In the genomic region with DNA sequence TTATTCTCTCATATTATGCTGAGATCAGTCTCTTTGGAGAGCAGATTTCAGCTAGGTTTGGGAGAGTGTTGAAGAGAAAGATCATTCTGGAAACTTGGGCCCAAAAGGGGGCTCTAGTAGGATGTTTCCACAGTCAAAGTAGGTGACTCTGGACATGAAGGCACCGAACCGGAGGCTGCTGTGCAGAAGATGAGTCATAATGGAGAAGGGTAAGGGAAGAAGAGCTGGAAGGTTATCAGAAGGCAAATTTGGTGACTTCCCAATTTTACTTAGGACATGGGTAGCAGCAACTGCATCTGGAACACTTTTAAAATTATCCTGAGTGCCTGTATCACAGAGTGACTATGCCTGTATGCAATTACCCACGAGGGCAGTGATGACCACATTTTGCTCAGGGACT, we compare ENCODE assay signal across 19 cellular contexts.
"Had no signal": no experiment of that assay in that cellular context is flagged by ENCODE, and none has a peak within 500 bp of the region (broad histone marks: within the 10 kb centered on the region; RNA-seq: fewer than 3 reads in every experiment).

No MANE protein-coding gene starts in this region.

- H3K36me3 Mint-ChIP-seq: activated naive CD4-positive, alpha-beta T cell treated with anti-CD3 and anti-CD28 coated beads, Interleukin-2, amount 50 U/mL, for 72 hours; mesothelial cell of epicardium had no signal

- ATAC-seq: activated naive CD4-positive, alpha-beta T cell treated with anti-CD3 and anti-CD28 coated beads, Interleukin-2, amount 50 U/mL, for 72 hours; activated T-cell treated with anti-CD3 and anti-CD28 coated beads, Interleukin-2, amount 50 U/mL, for 72 hours; esophagus mucosa; gastrocnemius medialis; left lobe of liver; upper lobe of right lung had no signal

- H3K27ac ChIP-seq: adrenal gland, gastrocnemius medialis, ovary, sigmoid colon, upper lobe of right lung had no signal

- DNase-seq: activated CD4-positive, alpha-beta T cell treated with anti-CD3 and anti-CD28 coated beads, Interleukin-2, amount 50 U/mL, for 1 hour; activated CD4-positive, CD25-positive, alpha-beta regulatory T cell treated with anti-CD3 and anti-CD28 coated beads, Interleukin-2, amount 50 U/mL, for 72 hours; activated effector memory CD4-positive, alpha-beta T cell treated with anti-CD3 and anti-CD28 coated beads, Interleukin-2, amount 50 U/mL, for 16 hours; activated T-cell treated with anti-CD3 and anti-CD28 coated beads, Interleukin-2, amount 50 U/mL, for 72 hours; adrenal gland; effector CD4-positive, alpha-beta T cell; gastrocnemius medialis; head of caudate nucleus; kidney; ovary; sigmoid colon; stimulated activated CD4-positive, alpha-beta T cell treated with anti-CD3 and anti-CD28 coated beads, Interleukin-4, amount 100 ng/mL, for 24 hours; stimulated activated naive CD4-positive, alpha-beta T cell; upper lobe of right lung had no signal

- H3K27me3 ChIP-seq: adrenal gland, gastrocnemius medialis, ovary, sigmoid colon, upper lobe of right lung had no signal

- H3K4me1 Mint-ChIP-seq: mesothelial cell of epicardium had no signal

- H3K4me3 Mint-ChIP-seq: activated T-cell treated with anti-CD3 and anti-CD28 coated beads, Interleukin-2, amount 50 U/mL, for 72 hours; mesothelial cell of epicardium had no signal

- H3K27ac Mint-ChIP-seq: activated T-cell treated with anti-CD3 and anti-CD28 coated beads, Interleukin-2, amount 50 U/mL, for 72 hours; mesothelial cell of epicardium had no signal

- H3K4me3 ChIP-seq: adrenal gland, gastrocnemius medialis, lung, ovary, sigmoid colon, upper lobe of right lung had no signal
